ENCODE assay signal across 8 cellular contexts in the genomic region with DNA sequence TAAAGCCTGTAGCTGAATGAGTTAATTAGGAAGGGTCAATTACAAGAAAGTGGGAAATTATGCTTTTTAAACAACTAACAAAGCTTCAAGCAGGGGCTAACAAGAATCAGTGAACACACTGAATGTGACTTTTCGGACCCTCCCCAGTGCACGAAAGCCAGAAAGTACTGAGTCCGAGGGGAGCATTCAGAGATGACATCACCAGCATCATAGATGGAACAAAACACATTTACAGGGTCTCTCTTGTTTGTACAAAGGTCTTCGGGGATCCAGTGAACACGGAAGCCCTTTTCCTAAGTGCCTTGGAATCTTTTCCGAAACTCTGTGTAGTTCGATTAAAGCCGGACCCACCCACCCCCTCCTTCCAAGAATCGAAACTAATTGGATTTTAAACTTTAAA. TPM values are rescaled to one million over a fixed set of nuclear protein-coding genes. Genes with fewer than 3 reads are reported as not detected.
DNase-seq lines count a peak whose midpoint lies in the region; ATAC-seq and TF ChIP-seq lines count a peak whose summit lies in the region.

No MANE protein-coding gene starts in this region.

- POLR2A ChIA-PET in WTC11 (lab: Charles Lee), result no interaction called here

- H3K4me3 Mint-ChIP-seq in WTC11, result peak overlapping the region; percentile 98

- peaks cover 18% of the 10 kb centered on the region for H3K36me3 Mint-ChIP-seq in WTC11

- DNase-seq in left ventricle myocardium inferior (no peak), left cardiac atrium (no peak), WTC11 (ENCODE audit: low spot score) (no peak), hepatocyte (ENCODE audit: low spot score) (peak; percentile 35), nucleus accumbens (lab: John Stamatoyannopoulos, UW) (no peak), NCI-H1417 treated with DMSO at 0.1 percent for 48 hours (lab: John Stamatoyannopoulos, UW) (no peak)

- H3K27me3 Mint-ChIP-seq in WTC11 (ENCODE audit: low read depth), result no peaks in the 10 kb centered on the region

- H3K9me3 ChIP-seq in left ventricle myocardium inferior (replicated peaks) (no peaks in the 10 kb centered on the region), hepatocyte (ENCODE audit: low read depth) (no peaks in the 10 kb centered on the region), skeletal muscle tissue (ENCODE audit: control insufficient read depth in 3 of 3, low read length in 3 of 3) (no peaks in the 10 kb centered on the region)

- H3K27me3 ChIP-seq in left ventricle myocardium inferior (ENCODE audit: low read depth) (no peaks in the 10 kb centered on the region), hepatocyte (no peaks in the 10 kb centered on the region), skeletal muscle tissue (ENCODE audit: control insufficient read depth in 3 of 3, insufficient read depth in 3 of 3, low read length in 3 of 3) (no peaks in the 10 kb centered on the region)

- peak overlapping the region; percentile 96 for H3K27ac ChIP-seq in left ventricle myocardium inferior (replicated peaks)
- H3K27ac ChIP-seq in hepatocyte, result peak overlapping the region; percentile 98
- H3K27ac ChIP-seq in skeletal muscle tissue (ENCODE audit: low read depth, low read length), result peak overlapping the region; percentile 94

- CTCF ChIA-PET in WTC11 (lab: Charles Lee), result no interaction called here

- H3K27ac Mint-ChIP-seq in WTC11, result peak overlapping the region; percentile 87

- peaks cover 15% of the 10 kb centered on the region for H3K4me1 Mint-ChIP-seq in WTC11

- intact Hi-C loops in left ventricle myocardium inferior (cut with micrococcal nuclease), result no loop called here
- intact Hi-C loops in left cardiac atrium (cut with DNase I), result no loop called here

- H3K36me3 ChIP-seq in left ventricle myocardium inferior (peaks cover 17% of the 10 kb centered on the region), hepatocyte (replicated peaks; ENCODE audit: insufficient read depth, low read depth) (no peaks in the 10 kb centered on the region), skeletal muscle tissue (ENCODE audit: control insufficient read depth in 3 of 3, insufficient read depth in 3 of 3, low read length in 3 of 3) (peaks cover 0 to 9% (median 0%) of the 10 kb centered on the region in 3 donors)

- no peaks in the 10 kb centered on the region for H3K9me3 Mint-ChIP-seq in WTC11

- H3K9me2 ChIP-seq in hepatocyte (replicated peaks; ENCODE audit: insufficient read depth), result no peaks in the 10 kb centered on the region

- H4K20me1 ChIP-seq in hepatocyte (ENCODE audit: insufficient read depth, poor library complexity, severe bottlenecking), result no peaks in the 10 kb centered on the region

- 0% methylated on average over 9 of the region's 9 CpGs for WGBS in hepatocyte (ENCODE audit: low lambda C conversion rate, missing lambda C conversion rate)

- peak overlapping the region; percentile 91 for H3K4me3 ChIP-seq in left ventricle myocardium inferior
- peak overlapping the region; percentile 92 for H3K4me3 ChIP-seq in hepatocyte
- peak overlapping the region; percentile 90 to 99 (median 99) for H3K4me3 ChIP-seq in skeletal muscle tissue (ENCODE audit: low read length in 3 of 3)

- TF ChIP-seq CTCF in left ventricle myocardium inferior (IDR thresholded peaks at IDR 0.05; ENCODE audit: borderline replicate concordance) (no peak), WTC11 (IDR thresholded peaks at IDR 0.05) (no peak), hepatocyte (IDR thresholded peaks at IDR 0.05; ENCODE audit: poor library complexity) (no peak)

- peak overlapping the region; percentile 97 to 99 (median 98) for H3K9ac ChIP-seq in skeletal muscle tissue (ENCODE audit: low read depth in 1 of 3, low read length in 3 of 3)

- peak overlapping the region; percentile 81 for H3K4me2 ChIP-seq in hepatocyte

- H3K79me2 ChIP-seq in hepatocyte, result peaks cover 55% of the 10 kb centered on the region

- ATAC-seq in left cardiac atrium (no peak), WTC11 (no peak), HG03469 (IDR thresholded peaks at IDR 0.05; ENCODE audit: unreplicated experiment) (no peak)

- H3K4me1 ChIP-seq in left ventricle myocardium inferior, result peaks cover 67% of the 10 kb centered on the region
- peaks cover 20% of the 10 kb centered on the region for H3K4me1 ChIP-seq in hepatocyte (ENCODE audit: insufficient read depth)
- peaks cover 10 to 18% (median 16%) of the 10 kb centered on the region in 3 donors for H3K4me1 ChIP-seq in skeletal muscle tissue (ENCODE audit: control insufficient read depth in 3 of 3, insufficient read depth in 3 of 3, low read length in 3 of 3)

- peak overlapping the region; percentile 54 for H2AFZ ChIP-seq in hepatocyte

TF ChIP-seq in WTC11, 78 proteins besides CTCF, POLR2A, EP300 and RAD21 (continues in another document):
- TF ChIP-seq, protein P1, sequence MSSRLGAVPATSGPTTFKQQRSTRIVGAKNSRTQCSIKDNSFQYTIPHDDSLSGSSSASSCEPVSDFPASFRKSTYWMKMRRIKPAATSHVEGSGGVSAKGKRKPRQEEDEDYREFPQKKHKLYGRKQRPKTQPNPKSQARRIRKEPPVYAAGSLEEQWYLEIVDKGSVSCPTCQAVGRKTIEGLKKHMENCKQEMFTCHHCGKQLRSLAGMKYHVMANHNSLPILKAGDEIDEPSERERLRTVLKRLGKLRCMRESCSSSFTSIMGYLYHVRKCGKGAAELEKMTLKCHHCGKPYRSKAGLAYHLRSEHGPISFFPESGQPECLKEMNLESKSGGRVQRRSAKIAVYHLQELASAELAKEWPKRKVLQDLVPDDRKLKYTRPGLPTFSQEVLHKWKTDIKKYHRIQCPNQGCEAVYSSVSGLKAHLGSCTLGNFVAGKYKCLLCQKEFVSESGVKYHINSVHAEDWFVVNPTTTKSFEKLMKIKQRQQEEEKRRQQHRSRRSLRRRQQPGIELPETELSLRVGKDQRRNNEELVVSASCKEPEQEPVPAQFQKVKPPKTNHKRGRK (CRISPR knock-in tag; IDR thresholded peaks at IDR 0.05; ENCODE audit: borderline replicate concordance), result no peak
- TF ChIP-seq, protein P2, sequence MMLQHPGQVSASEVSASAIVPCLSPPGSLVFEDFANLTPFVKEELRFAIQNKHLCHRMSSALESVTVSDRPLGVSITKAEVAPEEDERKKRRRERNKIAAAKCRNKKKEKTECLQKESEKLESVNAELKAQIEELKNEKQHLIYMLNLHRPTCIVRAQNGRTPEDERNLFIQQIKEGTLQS (CRISPR knock-in tag; conservative IDR thresholded peaks at IDR 0.05), result no peak
- TF ChIP-seq JAZF1 (CRISPR knock-in tag; IDR thresholded peaks at IDR 0.05) (no peak), ZNF232 (CRISPR knock-in tag; IDR thresholded peaks at IDR 0.05) (no peak), ESRRA (CRISPR knock-in tag; IDR thresholded peaks at IDR 0.05; ENCODE audit: borderline replicate concordance) (no peak), MXD4 (CRISPR knock-in tag; IDR thresholded peaks at IDR 0.05; ENCODE audit: borderline replicate concordance) (no peak)
- TF ChIP-seq, protein P3, sequence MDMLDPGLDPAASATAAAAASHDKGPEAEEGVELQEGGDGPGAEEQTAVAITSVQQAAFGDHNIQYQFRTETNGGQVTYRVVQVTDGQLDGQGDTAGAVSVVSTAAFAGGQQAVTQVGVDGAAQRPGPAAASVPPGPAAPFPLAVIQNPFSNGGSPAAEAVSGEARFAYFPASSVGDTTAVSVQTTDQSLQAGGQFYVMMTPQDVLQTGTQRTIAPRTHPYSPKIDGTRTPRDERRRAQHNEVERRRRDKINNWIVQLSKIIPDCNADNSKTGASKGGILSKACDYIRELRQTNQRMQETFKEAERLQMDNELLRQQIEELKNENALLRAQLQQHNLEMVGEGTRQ (CRISPR knock-in tag; IDR thresholded peaks at IDR 0.05), result no peak
- TF ChIP-seq, protein P4, sequence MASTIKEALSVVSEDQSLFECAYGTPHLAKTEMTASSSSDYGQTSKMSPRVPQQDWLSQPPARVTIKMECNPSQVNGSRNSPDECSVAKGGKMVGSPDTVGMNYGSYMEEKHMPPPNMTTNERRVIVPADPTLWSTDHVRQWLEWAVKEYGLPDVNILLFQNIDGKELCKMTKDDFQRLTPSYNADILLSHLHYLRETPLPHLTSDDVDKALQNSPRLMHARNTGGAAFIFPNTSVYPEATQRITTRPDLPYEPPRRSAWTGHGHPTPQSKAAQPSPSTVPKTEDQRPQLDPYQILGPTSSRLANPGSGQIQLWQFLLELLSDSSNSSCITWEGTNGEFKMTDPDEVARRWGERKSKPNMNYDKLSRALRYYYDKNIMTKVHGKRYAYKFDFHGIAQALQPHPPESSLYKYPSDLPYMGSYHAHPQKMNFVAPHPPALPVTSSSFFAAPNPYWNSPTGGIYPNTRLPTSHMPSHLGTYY (CRISPR knock-in tag; IDR thresholded peaks at IDR 0.05), result no peak
- TF ChIP-seq, protein P5, sequence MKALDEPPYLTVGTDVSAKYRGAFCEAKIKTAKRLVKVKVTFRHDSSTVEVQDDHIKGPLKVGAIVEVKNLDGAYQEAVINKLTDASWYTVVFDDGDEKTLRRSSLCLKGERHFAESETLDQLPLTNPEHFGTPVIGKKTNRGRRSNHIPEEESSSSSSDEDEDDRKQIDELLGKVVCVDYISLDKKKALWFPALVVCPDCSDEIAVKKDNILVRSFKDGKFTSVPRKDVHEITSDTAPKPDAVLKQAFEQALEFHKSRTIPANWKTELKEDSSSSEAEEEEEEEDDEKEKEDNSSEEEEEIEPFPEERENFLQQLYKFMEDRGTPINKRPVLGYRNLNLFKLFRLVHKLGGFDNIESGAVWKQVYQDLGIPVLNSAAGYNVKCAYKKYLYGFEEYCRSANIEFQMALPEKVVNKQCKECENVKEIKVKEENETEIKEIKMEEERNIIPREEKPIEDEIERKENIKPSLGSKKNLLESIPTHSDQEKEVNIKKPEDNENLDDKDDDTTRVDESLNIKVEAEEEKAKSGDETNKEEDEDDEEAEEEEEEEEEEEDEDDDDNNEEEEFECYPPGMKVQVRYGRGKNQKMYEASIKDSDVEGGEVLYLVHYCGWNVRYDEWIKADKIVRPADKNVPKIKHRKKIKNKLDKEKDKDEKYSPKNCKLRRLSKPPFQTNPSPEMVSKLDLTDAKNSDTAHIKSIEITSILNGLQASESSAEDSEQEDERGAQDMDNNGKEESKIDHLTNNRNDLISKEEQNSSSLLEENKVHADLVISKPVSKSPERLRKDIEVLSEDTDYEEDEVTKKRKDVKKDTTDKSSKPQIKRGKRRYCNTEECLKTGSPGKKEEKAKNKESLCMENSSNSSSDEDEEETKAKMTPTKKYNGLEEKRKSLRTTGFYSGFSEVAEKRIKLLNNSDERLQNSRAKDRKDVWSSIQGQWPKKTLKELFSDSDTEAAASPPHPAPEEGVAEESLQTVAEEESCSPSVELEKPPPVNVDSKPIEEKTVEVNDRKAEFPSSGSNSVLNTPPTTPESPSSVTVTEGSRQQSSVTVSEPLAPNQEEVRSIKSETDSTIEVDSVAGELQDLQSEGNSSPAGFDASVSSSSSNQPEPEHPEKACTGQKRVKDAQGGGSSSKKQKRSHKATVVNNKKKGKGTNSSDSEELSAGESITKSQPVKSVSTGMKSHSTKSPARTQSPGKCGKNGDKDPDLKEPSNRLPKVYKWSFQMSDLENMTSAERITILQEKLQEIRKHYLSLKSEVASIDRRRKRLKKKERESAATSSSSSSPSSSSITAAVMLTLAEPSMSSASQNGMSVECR (CRISPR knock-in tag; IDR thresholded peaks at IDR 0.05; ENCODE audit: borderline replicate concordance), result no peak

RNA-seq across cellular contexts. Expression of a gene that starts 0.8 kb away (rescaled TPM):
- total RNA-seq in left ventricle myocardium inferior, result 17.3 TPM
- total RNA-seq in left cardiac atrium, result 10 to 100 TPM; 17.4 to 21.3 TPM
- total RNA-seq in WTC11 (2021), result 16.4 to 19.1 TPM (median 17.4 TPM) in 3 replicates
- 20.4 and 23.0 TPM in 2 replicates for total RNA-seq in hepatocyte
- 28.2 and 34.5 TPM in 2 replicates for polyA plus RNA-seq in hepatocyte
- 8.4 TPM for total RNA-seq in skeletal muscle tissue
